1 cellular context compared by ENCODE assay signal in genomic region chr2:32356735-32357544, GRCh38.
TF ChIP-seq lines count a peak whose summit lies in the region.

Gene BIRC6 (plus strand): TSS chr2:32357023. CDS start chr2:32357162, 139 bp downstream.

TF ChIP-seq in HepG2, 621 proteins besides CTCF, POLR2A, EP300 and RAD21 (continued from another document and continues in another):
- TF ChIP-seq HMGXB3 (CRISPR knock-in tag; IDR thresholded peaks at IDR 0.05; ENCODE audit: borderline replicate concordance) (peak; percentile 68; the same call in 1 of the 2 replicates), NFIB (CRISPR knock-in tag; IDR thresholded peaks at IDR 0.05; ENCODE audit: borderline replicate concordance) (no peak), ZBTB40 (IDR thresholded peaks at IDR 0.05) (peak; percentile 54), ZBTB40 (CRISPR knock-in tag; IDR thresholded peaks at IDR 0.05) (peak; percentile 85; the same call in 1 of the 2 replicates), SOX6 (IDR thresholded peaks at IDR 0.05) (no peak), SOX6 (CRISPR knock-in tag; IDR thresholded peaks at IDR 0.05) (peak; percentile 86), ZBTB7B (CRISPR knock-in tag; IDR thresholded peaks at IDR 0.05) (peak; percentile 91), TMF1 (CRISPR knock-in tag; IDR thresholded peaks at IDR 0.05; ENCODE audit: low read depth) (peak; percentile 78), ZNF468 (CRISPR knock-in tag; IDR thresholded peaks at IDR 0.05) (peak; percentile 26), DNMT1 (CRISPR knock-in tag; IDR thresholded peaks at IDR 0.05) (peak; percentile 62; the same call in 1 of the 2 replicates), ZNF362 (CRISPR knock-in tag; IDR thresholded peaks at IDR 0.05; ENCODE audit: borderline replicate concordance) (peak; percentile 52; the same call in 1 of the 2 replicates), ZNF607 (CRISPR knock-in tag; IDR thresholded peaks at IDR 0.05; ENCODE audit: borderline replicate concordance) (peak; percentile 98), ARNTL (CRISPR knock-in tag; IDR thresholded peaks at IDR 0.05) (peak; percentile 90), ZFP36L2 (CRISPR knock-in tag; IDR thresholded peaks at IDR 0.05) (peak; percentile 85; the same call in 1 of the 2 replicates), MIER3 (CRISPR knock-in tag; IDR thresholded peaks at IDR 0.05; ENCODE audit: borderline replicate concordance) (peak; percentile 95; the same call in 1 of the 2 replicates), ZNF800 (CRISPR knock-in tag; IDR thresholded peaks at IDR 0.05) (peak; percentile 88; the same call in 1 of the 2 replicates), ZNF513 (CRISPR knock-in tag; conservative IDR thresholded peaks at IDR 0.05) (peak; percentile 82; the same call in 1 of the 2 replicates), ATF6 (CRISPR knock-in tag; conservative IDR thresholded peaks at IDR 0.05) (0 out of 2 replicates have a peak, but pooled peaks have one; percentile 11), SIX1 (CRISPR knock-in tag; IDR thresholded peaks at IDR 0.05; ENCODE audit: borderline replicate concordance) (no peak; the same call in 1 of the 2 replicates), ZNF24 (IDR thresholded peaks at IDR 0.05) (peak; percentile 9; the same call in 1 of the 2 replicates), ZZZ3 (CRISPR knock-in tag; IDR thresholded peaks at IDR 0.05; ENCODE audit: borderline replicate concordance) (peak; percentile 84), NCOA5 (CRISPR knock-in tag; IDR thresholded peaks at IDR 0.05) (0 out of 2 replicates have a peak, but pooled peaks have one; percentile 13), ZNF354B (CRISPR knock-in tag; IDR thresholded peaks at IDR 0.05) (no peak; the same call in 1 of the 2 replicates), DNMT3B (CRISPR knock-in tag; conservative IDR thresholded peaks at IDR 0.05) (0 out of 2 replicates have a peak, but pooled peaks have one; percentile 63), GATA4 (IDR thresholded peaks at IDR 0.05; ENCODE audit: borderline replicate concordance, low read depth) (peak; percentile 77), ETS1 (CRISPR knock-in tag; IDR thresholded peaks at IDR 0.05) (peak; percentile 83; the same call in 1 of the 2 replicates), YY1 (IDR thresholded peaks at IDR 0.05; ENCODE audit: insufficient read depth, insufficient replicate concordance, low read depth, low read length) (peak; percentile 95)
